12 cellular contexts compared by ENCODE assay signal in genomic region chr1:232704256-232704655, GRCh38.
A peak's percentile ranks its signal among the peaks of the same experiment; 100 is the strongest.
DNase-seq lines count a peak whose midpoint lies in the region; ATAC-seq and TF ChIP-seq lines count a peak whose summit lies in the region.
"Had no signal": no experiment of that assay in that cellular context is flagged by ENCODE, and none has a peak within 500 bp of the region (broad histone marks: within the 10 kb centered on the region; RNA-seq: fewer than 3 reads in every experiment).

No MANE protein-coding gene starts in this region.

- H3K36me3 ChIP-seq in left ventricle myocardium inferior, result no peaks in the 10 kb centered on the region
- no peaks in the 10 kb centered on the region for H3K36me3 ChIP-seq in right atrium auricular region
- H3K36me3 ChIP-seq in mucosa of rectum (ENCODE audit: control insufficient read depth in 2 of 2, insufficient read depth in 2 of 2, low read length in 2 of 2), result no peaks in the 10 kb centered on the region
- H3K36me3 ChIP-seq in aorta (ENCODE audit: control insufficient read depth in 1 of 2, insufficient read depth in 2 of 2, low read length in 1 of 2), result no peaks in the 10 kb centered on the region

- H3K27ac ChIP-seq in left ventricle myocardium inferior (replicated peaks) (peak overlapping the region; percentile 18), right atrium auricular region (no peak overlapping the region), caudate nucleus (ENCODE audit: low read depth, low read length) (peak overlapping the region; percentile 69), mucosa of rectum (ENCODE audit: low read depth in 2 of 2, low read length in 2 of 2) (peak overlapping the region; percentile 30 to 38), aorta (ENCODE audit: low read depth in 1 of 2, low read length in 2 of 2) (no peak overlapping the region)
- H3K27ac ChIP-seq: VCaP had no signal

- TF ChIP-seq CTCF in left ventricle myocardium inferior (IDR thresholded peaks at IDR 0.05; ENCODE audit: borderline replicate concordance) (no peak), right atrium auricular region (IDR thresholded peaks at IDR 0.05) (no peak)

- peaks cover 6% of the 10 kb centered on the region for H3K4me1 ChIP-seq in left ventricle myocardium inferior
- H3K4me1 ChIP-seq in right atrium auricular region, result no peaks in the 10 kb centered on the region
- peaks cover 10 to 22% of the 10 kb centered on the region in 2 donors for H3K4me1 ChIP-seq in mucosa of rectum (ENCODE audit: control insufficient read depth in 2 of 2, insufficient read depth in 2 of 2, low read length in 2 of 2)
- no peaks in the 10 kb centered on the region for H3K4me1 ChIP-seq in aorta (ENCODE audit: control insufficient read depth in 1 of 2, insufficient read depth in 2 of 2, low read length in 2 of 2)

- peak; percentile 21 for ATAC-seq in aorta (ENCODE audit: low FRiP score)

- no peak overlapping the region for H3K4me3 ChIP-seq in left ventricle myocardium inferior
- H3K4me3 ChIP-seq in right atrium auricular region, result no peak overlapping the region
- no peak overlapping the region for H3K4me3 ChIP-seq in mucosa of rectum (ENCODE audit: low read length in 2 of 2)
- H3K4me3 ChIP-seq in aorta (ENCODE audit: low read length in 2 of 2), result no peak overlapping the region

- intact Hi-C loops in left ventricle myocardium inferior (cut with micrococcal nuclease), result no loop called here
- intact Hi-C loops in aorta (cut with DNase I), result no loop called here

- 58 to 62% methylated on average over 2 of the region's 2 CpGs for WGBS in aorta, 2 donors

- H3K9ac ChIP-seq in mucosa of rectum (ENCODE audit: low read depth in 1 of 2, low read length in 2 of 2), result no peak overlapping the region

- H3K9me3 ChIP-seq in left ventricle myocardium inferior (replicated peaks) (no peaks in the 10 kb centered on the region), right atrium auricular region (no peaks in the 10 kb centered on the region), mucosa of rectum (ENCODE audit: control insufficient read depth in 2 of 2, low read length in 2 of 2) (no peaks in the 10 kb centered on the region), aorta (ENCODE audit: control insufficient read depth, low read length) (no peaks in the 10 kb centered on the region)

- DNase-seq in left ventricle myocardium inferior (no peak), right atrium auricular region (ENCODE audit: low spot score) (no peak), caudate nucleus (lab: John Stamatoyannopoulos, UW) (no peak), aorta (no peak), DMS 273 treated with DMSO at 0.1 percent for 48 hours (lab: John Stamatoyannopoulos, UW) (no peak)
- DNase-seq in activated naive CD4-positive, alpha-beta T cell (lab: John Stamatoyannopoulos, UW), result no peak
- no peak for DNase-seq in central memory CD4-positive, alpha-beta T cell
- DNase-seq: activated naive CD4-positive, alpha-beta T cell treated with anti-CD3 and anti-CD28 coated beads, Interleukin-2, amount 50 U/mL, for 16 hours; NCI-H1417 treated with DMSO at 0.1 percent for 48 hours; NCI-H526 had no signal

- H3K27me3 ChIP-seq in left ventricle myocardium inferior (ENCODE audit: low read depth) (no peaks in the 10 kb centered on the region), right atrium auricular region (no peaks in the 10 kb centered on the region), mucosa of rectum (ENCODE audit: control insufficient read depth in 2 of 2, insufficient read depth in 2 of 2, low read length in 2 of 2) (no peaks in the 10 kb centered on the region), aorta (ENCODE audit: control insufficient read depth in 1 of 2, insufficient read depth in 2 of 2, low read length in 1 of 2) (no peaks in the 10 kb centered on the region)

Comparison
In these comparisons a context has a peak if more than half of its experiments do, and no peak if none do; other contexts are left out.
1. H3K27ac ChIP-seq: peak in left ventricle myocardium inferior (single experiment), caudate nucleus (single experiment) and mucosa of rectum (2 of 2); none in right atrium auricular region (0 of 2) and aorta (0 of 2).